In genomic region chr3:45528429-45528828, GRCh38 we compare ENCODE assay signal across 14 cellular contexts.
A peak's percentile ranks its signal among the peaks of the same experiment; 100 is the strongest.
DNase-seq lines count a peak whose midpoint lies in the region; ATAC-seq and TF ChIP-seq lines count a peak whose summit lies in the region.
"Had no signal": no experiment of that assay in that cellular context is flagged by ENCODE, and none has a peak within 500 bp of the region (broad histone marks: within the 10 kb centered on the region; RNA-seq: fewer than 3 reads in every experiment).

No MANE protein-coding gene starts in this region.

- H3K9me3 ChIP-seq in mesenchymal stem cell (ENCODE audit: control insufficient read depth, low read length) = no peaks in the 10 kb centered on the region
- no peaks in the 10 kb centered on the region for H3K9me3 ChIP-seq in hepatocyte (ENCODE audit: low read depth)

- H3K14ac ChIP-seq in mesenchymal stem cell (ENCODE audit: low read length in 2 of 2) = no peak overlapping the region

- peaks cover 11 to 37% of the 10 kb centered on the region in 2 experiments for H3K36me3 ChIP-seq in mesenchymal stem cell (ENCODE audit: control insufficient read depth in 1 of 2, insufficient read depth in 2 of 2, low read depth in 1 of 2, low read length in 2 of 2)
- no peaks in the 10 kb centered on the region for H3K36me3 ChIP-seq in hepatocyte (replicated peaks; ENCODE audit: insufficient read depth, low read depth)

- DNase-seq in AG08395 (ENCODE audit: low spot score) (peak; percentile 27), GM03348 (ENCODE audit: low spot score) (peak; percentile 61), mesenchymal stem cell (no peak), ecto neural progenitor cell (ENCODE audit: low spot score) (no peak), COLO829 (ENCODE audit: low spot score) (no peak), hepatocyte (ENCODE audit: low spot score) (no peak)
- DNase-seq in activated T-helper 2 cell treated with anti-CD3 and anti-CD28 coated beads, Interferon-gamma antibody, Interleukin-2, Interleukin-4, amounts not matched to agents 10 μg/mL and 5 μg/mL and 100 μg/mL, durations not matched to agents 14 hours and 24 hours and 36 hours (ENCODE audit: low spot score) = no peak
- DNase-seq: C1 segment of cervical spinal cord, dorsolateral prefrontal cortex, midbrain, NCI-H526, T-cell had no signal

- H2BK12ac ChIP-seq in mesenchymal stem cell (ENCODE audit: low read length in 2 of 2) = no peak overlapping the region

- ATAC-seq in HG02885 (IDR thresholded peaks at IDR 0.05; ENCODE audit: poor library complexity, unreplicated experiment) = no peak
- ATAC-seq: T-cell had no signal

- H3K4me1 Mint-ChIP-seq in activated T-helper 2 cell treated with anti-CD3 and anti-CD28 coated beads, Interferon-gamma antibody, Interleukin-2, Interleukin-4, amounts not matched to agents 10 μg/mL and 5 μg/mL and 100 μg/mL, durations not matched to agents 14 hours and 24 hours and 36 hours (ENCODE audit: low read depth) = peaks cover 15% of the 10 kb centered on the region
- H3K4me1 Mint-ChIP-seq: T-cell had no signal

- H2AK5ac ChIP-seq in mesenchymal stem cell (ENCODE audit: low read length, severe bottlenecking) = no peak overlapping the region

- peaks cover 37% of the 10 kb centered on the region for H3K36me3 Mint-ChIP-seq in activated T-helper 2 cell treated with anti-CD3 and anti-CD28 coated beads, Interferon-gamma antibody, Interleukin-2, Interleukin-4, amounts not matched to agents 10 μg/mL and 5 μg/mL and 100 μg/mL, durations not matched to agents 14 hours and 24 hours and 36 hours (ENCODE audit: low read depth)

- no peak overlapping the region for H4K8ac ChIP-seq in mesenchymal stem cell (ENCODE audit: low read length)

- no peak overlapping the region for H3K18ac ChIP-seq in mesenchymal stem cell (ENCODE audit: low read depth in 1 of 2, low read length in 2 of 2)

- H3K27me3 ChIP-seq in mesenchymal stem cell (ENCODE audit: control insufficient read depth in 1 of 2, insufficient read depth in 1 of 2, low read length in 2 of 2) = no peaks in the 10 kb centered on the region
- no peaks in the 10 kb centered on the region for H3K27me3 ChIP-seq in hepatocyte
- H3K27me3 ChIP-seq: dorsolateral prefrontal cortex had no signal

- H4K20me1 ChIP-seq in hepatocyte (ENCODE audit: insufficient read depth, poor library complexity, severe bottlenecking) = no peaks in the 10 kb centered on the region

- H3K27me3 Mint-ChIP-seq in activated T-helper 2 cell treated with anti-CD3 and anti-CD28 coated beads, Interferon-gamma antibody, Interleukin-2, Interleukin-4, amounts not matched to agents 10 μg/mL and 5 μg/mL and 100 μg/mL, durations not matched to agents 14 hours and 24 hours and 36 hours (ENCODE audit: low read depth) = no peaks in the 10 kb centered on the region
- H3K27me3 Mint-ChIP-seq: T-cell had no signal

- intact Hi-C loops in activated T-helper 2 cell treated with anti-CD3 and anti-CD28 coated beads, Interferon-gamma antibody, Interleukin-2, Interleukin-4, amounts not matched to agents 10 μg/mL and 5 μg/mL and 100 μg/mL, durations not matched to agents 14 hours and 24 hours and 36 hours (cut with micrococcal nuclease) = loop anchor here (5.0 kb wide), 1 partner anchor 129 kb away; no protein-coding TSS in a partner anchor

- no peak overlapping the region for H2BK120ac ChIP-seq in mesenchymal stem cell (ENCODE audit: low read depth, low read length)

- H3K79me2 ChIP-seq in hepatocyte = no peaks in the 10 kb centered on the region

- H3K27ac ChIP-seq in mesenchymal stem cell (ENCODE audit: low read length, poor library complexity, severe bottlenecking) (no peak overlapping the region), hepatocyte (no peak overlapping the region)
- H3K27ac ChIP-seq: KMS-11 had no signal

- no peak overlapping the region for H4K91ac ChIP-seq in mesenchymal stem cell (ENCODE audit: low read length)

- no peak for TF ChIP-seq CTCF in hepatocyte (IDR thresholded peaks at IDR 0.05; ENCODE audit: poor library complexity)

- peak overlapping the region; percentile 10 for H3K27ac Mint-ChIP-seq in activated T-helper 2 cell treated with anti-CD3 and anti-CD28 coated beads, Interferon-gamma antibody, Interleukin-2, Interleukin-4, amounts not matched to agents 10 μg/mL and 5 μg/mL and 100 μg/mL, durations not matched to agents 14 hours and 24 hours and 36 hours
- H3K27ac Mint-ChIP-seq: T-cell had no signal

- H3K9ac ChIP-seq in mesenchymal stem cell (ENCODE audit: low read length) = peak overlapping the region; percentile 61
- H3K9ac ChIP-seq: KMS-11 had no signal

- no peaks in the 10 kb centered on the region for H3K9me3 Mint-ChIP-seq in activated T-helper 2 cell treated with anti-CD3 and anti-CD28 coated beads, Interferon-gamma antibody, Interleukin-2, Interleukin-4, amounts not matched to agents 10 μg/mL and 5 μg/mL and 100 μg/mL, durations not matched to agents 14 hours and 24 hours and 36 hours
- H3K9me3 Mint-ChIP-seq: T-cell had no signal

- no peak overlapping the region for H2AFZ ChIP-seq in mesenchymal stem cell (ENCODE audit: low read depth, low read length)
- no peak overlapping the region for H2AFZ ChIP-seq in hepatocyte

- no peak overlapping the region for H2BK5ac ChIP-seq in mesenchymal stem cell (ENCODE audit: low read depth, low read length, poor library complexity, severe bottlenecking)

- no peak overlapping the region for H3K4ac ChIP-seq in mesenchymal stem cell (ENCODE audit: low read depth in 1 of 2, low read length in 2 of 2)

- H3K4me2 ChIP-seq in mesenchymal stem cell (ENCODE audit: low read length, poor library complexity, severe bottlenecking) (no peak overlapping the region), hepatocyte (no peak overlapping the region)
- H3K4me2 ChIP-seq: KMS-11 had no signal

- no peak overlapping the region for H3K4me3 Mint-ChIP-seq in activated T-helper 2 cell treated with anti-CD3 and anti-CD28 coated beads, Interferon-gamma antibody, Interleukin-2, Interleukin-4, amounts not matched to agents 10 μg/mL and 5 μg/mL and 100 μg/mL, durations not matched to agents 14 hours and 24 hours and 36 hours (ENCODE audit: low read depth)
- H3K4me3 Mint-ChIP-seq: T-cell had no signal

- H3K23ac ChIP-seq in mesenchymal stem cell (ENCODE audit: low read length in 2 of 2) = no peak overlapping the region

- H3K9me2 ChIP-seq in hepatocyte (replicated peaks; ENCODE audit: insufficient read depth) = no peaks in the 10 kb centered on the region

- WGBS in mesenchymal stem cell = no CpG with 5 or more reads among the region's 1 CpG
- WGBS in hepatocyte (ENCODE audit: low lambda C conversion rate, missing lambda C conversion rate) = 97% methylated on average over 1 of the region's 1 CpG

- H3K4me3 ChIP-seq in mesenchymal stem cell (ENCODE audit: insufficient read depth in 1 of 2, low read depth in 1 of 2, low read length in 2 of 2) (no peak overlapping the region), hepatocyte (no peak overlapping the region)
- H3K4me3 ChIP-seq: dorsolateral prefrontal cortex had no signal

- peaks cover 4% of the 10 kb centered on the region for H3K79me1 ChIP-seq in mesenchymal stem cell (replicated peaks; ENCODE audit: low read length, poor library complexity, severe bottlenecking)

- no peak overlapping the region for H2BK15ac ChIP-seq in mesenchymal stem cell (ENCODE audit: low read depth, poor library complexity, severe bottlenecking)

- H3K4me1 ChIP-seq in mesenchymal stem cell (ENCODE audit: control insufficient read depth, insufficient read depth, low read depth, low read length) (peaks cover 2% of the 10 kb centered on the region), hepatocyte (ENCODE audit: insufficient read depth) (no peaks in the 10 kb centered on the region)

Comparison
In these comparisons a context has a peak if more than half of its experiments do, and no peak if none do; other contexts are left out.
1. DNase-seq: peak in AG08395 (single experiment) and GM03348 (single experiment); none in activated T-helper 2 cell treated with anti-CD3 and anti-CD28 coated beads, Interferon-gamma antibody, Interleukin-2, Interleukin-4, amounts not matched to agents 10 μg/mL and 5 μg/mL and 100 μg/mL, durations not matched to agents 14 hours and 24 hours and 36 hours (single experiment), mesenchymal stem cell (single experiment), ecto neural progenitor cell (single experiment), COLO829 (single experiment) and hepatocyte (single experiment).